ENCODE assay signal across 21 cellular contexts in genomic region chr16:50469121-50469743, GRCh38.
A peak's percentile ranks its signal among the peaks of the same experiment; 100 is the strongest.
DNase-seq lines count a peak whose midpoint lies in the region; ATAC-seq and TF ChIP-seq lines count a peak whose summit lies in the region.
"Had no signal": no experiment of that assay in that cellular context is flagged by ENCODE, and none has a peak within 500 bp of the region (broad histone marks: within the 10 kb centered on the region; RNA-seq: fewer than 3 reads in every experiment).

No MANE protein-coding gene starts in this region.

- CTCF ChIA-PET in WTC11 (lab: Charles Lee): interaction anchor here (0.7 to 1.1 kb wide), 3 partner anchors 9 to 198 kb away, joined by 3 to 4 read pairs (median 3); no protein-coding TSS in a partner anchor

- H3K4me1 Mint-ChIP-seq in activated naive CD4-positive, alpha-beta T cell treated with anti-CD3 and anti-CD28 coated beads, Interleukin-2, amount 50 U/mL, for 24 hours: peaks cover 20% of the 10 kb centered on the region
- H3K4me1 Mint-ChIP-seq in WTC11 (peaks cover 42% of the 10 kb centered on the region), nephron progenitor cell (peaks cover 79% of the 10 kb centered on the region), type B pancreatic cell (ENCODE audit: unreplicated experiment) (peaks cover 29% of the 10 kb centered on the region)

- H3K27ac Mint-ChIP-seq in activated naive CD4-positive, alpha-beta T cell treated with anti-CD3 and anti-CD28 coated beads, Interleukin-2, amount 50 U/mL, for 24 hours: no peak overlapping the region
- no peak overlapping the region for H3K27ac Mint-ChIP-seq in WTC11
- H3K27ac Mint-ChIP-seq in nephron progenitor cell: peak overlapping the region; percentile 90
- H3K27ac Mint-ChIP-seq in type B pancreatic cell: no peak overlapping the region
- H3K27ac Mint-ChIP-seq: activated naive CD4-positive, alpha-beta T cell treated with anti-CD3 and anti-CD28 coated beads, Interleukin-2, amount 10 ng/mL, durations not matched to agents 7 days and 5 days had no signal

- peaks cover 7% of the 10 kb centered on the region for H3K27me3 Mint-ChIP-seq in activated naive CD4-positive, alpha-beta T cell treated with anti-CD3 and anti-CD28 coated beads, Interleukin-2, amount 50 U/mL, for 24 hours
- H3K27me3 Mint-ChIP-seq in WTC11 (ENCODE audit: low read depth): peaks cover 52% of the 10 kb centered on the region
- no peaks in the 10 kb centered on the region for H3K27me3 Mint-ChIP-seq in nephron progenitor cell (ENCODE audit: low read depth, poor library complexity)
- peaks cover 13% of the 10 kb centered on the region for H3K27me3 Mint-ChIP-seq in type B pancreatic cell

- H3K9me3 Mint-ChIP-seq in activated naive CD4-positive, alpha-beta T cell treated with anti-CD3 and anti-CD28 coated beads, Interleukin-2, amount 50 U/mL, for 24 hours: no peaks in the 10 kb centered on the region
- H3K9me3 Mint-ChIP-seq in WTC11: no peaks in the 10 kb centered on the region
- peaks cover 12% of the 10 kb centered on the region for H3K9me3 Mint-ChIP-seq in nephron progenitor cell
- peaks cover 5% of the 10 kb centered on the region for H3K9me3 Mint-ChIP-seq in type B pancreatic cell
- H3K9me3 Mint-ChIP-seq: activated naive CD4-positive, alpha-beta T cell treated with anti-CD3 and anti-CD28 coated beads, Interleukin-2, amount 10 ng/mL, durations not matched to agents 7 days and 5 days; naive B cell had no signal

- DNase-seq in activated naive CD4-positive, alpha-beta T cell (lab: John Stamatoyannopoulos, UW): no peak
- DNase-seq in WTC11 (ENCODE audit: low spot score): no peak
- no peak for DNase-seq in nephron progenitor cell
- DNase-seq in type B pancreatic cell (ENCODE audit: extremely low spot score, unreplicated experiment): no peak
- no peak for DNase-seq in DMS153 treated with DMSO at 0.1 percent for 48 hours (lab: John Stamatoyannopoulos, UW; ENCODE audit: unreplicated experiment)
- DNase-seq in NCI-H2227 (lab: John Stamatoyannopoulos, UW; ENCODE audit: unreplicated experiment): no peak
- DNase-seq in T-helper 9 cell: no peak
- DNase-seq: ACHN; activated CD4-positive, alpha-beta T cell treated with anti-CD3 and anti-CD28 coated beads, Interleukin-2, amount 50 U/mL, for 4 hours; activated CD8-positive, alpha-beta memory T cell treated with anti-CD3 and anti-CD28 coated beads, Interleukin-2, amount 50 U/mL, for 48 hours; activated naive CD4-positive, alpha-beta T cell treated with anti-CD3 and anti-CD28 coated beads, Interleukin-2, amount 10 ng/mL, durations not matched to agents 7 days and 5 days; DMS 273 treated with DMSO at 0.1 percent for 48 hours; KBM-7; kidney glomerular epithelial cell; naive B cell; NCI-H82; OCI-M1; Right ventricle myocardium superior; spleen; SW 1271 had no signal

- ATAC-seq in WTC11: no peak

- peak overlapping the region; percentile 66 for H3K4me3 Mint-ChIP-seq in activated naive CD4-positive, alpha-beta T cell treated with anti-CD3 and anti-CD28 coated beads, Interleukin-2, amount 50 U/mL, for 24 hours
- H3K4me3 Mint-ChIP-seq in WTC11 (peak overlapping the region; percentile 61), nephron progenitor cell (peak overlapping the region; percentile 72), type B pancreatic cell (peak overlapping the region; percentile 76)
- H3K4me3 Mint-ChIP-seq: activated naive CD4-positive, alpha-beta T cell treated with anti-CD3 and anti-CD28 coated beads, Interleukin-2, amount 10 ng/mL, durations not matched to agents 7 days and 5 days had no signal

- TF ChIP-seq CTCF in WTC11 (IDR thresholded peaks at IDR 0.05): no peak
- no peak for TF ChIP-seq CTCF in nephron progenitor cell (IDR thresholded peaks at IDR 0.05)
- no peak for TF ChIP-seq CTCF in type B pancreatic cell (conservative IDR thresholded peaks at IDR 0.05)

- H3K36me3 Mint-ChIP-seq in activated naive CD4-positive, alpha-beta T cell treated with anti-CD3 and anti-CD28 coated beads, Interleukin-2, amount 50 U/mL, for 24 hours: no peaks in the 10 kb centered on the region
- no peaks in the 10 kb centered on the region for H3K36me3 Mint-ChIP-seq in WTC11
- H3K36me3 Mint-ChIP-seq in nephron progenitor cell (ENCODE audit: low read depth): peaks cover 5% of the 10 kb centered on the region
- no peaks in the 10 kb centered on the region for H3K36me3 Mint-ChIP-seq in type B pancreatic cell
- H3K36me3 Mint-ChIP-seq: activated naive CD4-positive, alpha-beta T cell treated with anti-CD3 and anti-CD28 coated beads, Interleukin-2, amount 10 ng/mL, durations not matched to agents 7 days and 5 days; naive B cell had no signal

- POLR2A ChIA-PET in WTC11 (lab: Charles Lee): interaction anchor here (1.2 kb wide), 1 partner anchor 9 kb away, joined by 3 read pairs; no protein-coding TSS in a partner anchor

TF ChIP-seq in WTC11, 78 proteins besides CTCF, POLR2A, EP300 and RAD21:
- TF ChIP-seq ZNF281 (CRISPR knock-in tag; IDR thresholded peaks at IDR 0.05) (no peak), CREM (CRISPR knock-in tag; IDR thresholded peaks at IDR 0.05) (no peak), ZBTB43 (CRISPR knock-in tag; IDR thresholded peaks at IDR 0.05) (no peak), USF2 (CRISPR knock-in tag; IDR thresholded peaks at IDR 0.05) (no peak), GABPB1 (CRISPR knock-in tag; IDR thresholded peaks at IDR 0.05) (no peak), AR (CRISPR knock-in tag; IDR thresholded peaks at IDR 0.05) (no peak), ZNF416 (CRISPR knock-in tag; IDR thresholded peaks at IDR 0.05) (no peak)
